14 cellular contexts compared by ENCODE assay signal in the genomic region with DNA sequence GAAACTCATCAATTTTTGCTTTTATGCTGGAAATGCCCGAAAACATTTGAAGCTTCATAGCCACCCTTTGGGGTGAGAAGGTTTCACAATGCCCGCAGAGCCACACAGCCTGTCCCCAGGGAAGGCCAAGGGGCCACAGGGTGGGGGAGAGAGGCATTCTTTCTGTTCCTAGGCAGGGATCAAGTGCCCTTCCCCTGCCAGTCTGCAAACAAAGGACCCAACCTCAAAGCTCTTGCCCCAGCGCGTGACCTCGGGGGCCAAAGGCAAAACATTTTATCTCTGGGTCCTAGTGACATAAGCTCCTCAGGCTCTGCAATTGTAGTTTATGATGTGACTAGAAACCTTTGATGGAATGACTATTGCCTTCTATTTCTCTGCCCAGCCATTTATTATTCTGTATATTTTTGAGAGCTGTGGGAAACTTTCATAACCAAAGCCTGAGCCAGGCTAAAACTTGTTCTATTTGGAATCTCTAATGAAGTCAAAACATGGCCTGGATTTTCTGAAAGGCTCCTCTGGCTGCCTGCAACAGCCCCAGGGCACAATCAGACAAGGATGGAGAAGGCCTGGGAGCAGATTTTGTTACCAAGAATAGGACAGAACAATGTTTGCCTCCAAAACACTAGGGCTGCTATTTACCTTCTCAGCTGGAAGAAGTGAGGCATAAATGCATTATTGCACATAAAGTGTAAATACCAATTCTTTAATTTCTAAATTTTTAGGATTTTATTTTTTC.
DNase-seq lines count a peak whose midpoint lies in the region; ATAC-seq and TF ChIP-seq lines count a peak whose summit lies in the region.
"Had no signal": no experiment of that assay in that cellular context is flagged by ENCODE, and none has a peak within 500 bp of the region (broad histone marks: within the 10 kb centered on the region; RNA-seq: fewer than 3 reads in every experiment).

No MANE protein-coding gene starts in this region.

- DNase-seq in M059J (ENCODE audit: low read depth) (peak; percentile 14), cerebellar cortex (ENCODE audit: low spot score) (peak; percentile 5), lung (ENCODE audit: low spot score) (peak; percentile 32), cerebellar nuclear complex (lab: John Stamatoyannopoulos, UW) (no peak), NCI-H2107 treated with DMSO at 0.1 percent for 48 hours (lab: John Stamatoyannopoulos, UW; ENCODE audit: unreplicated experiment) (no peak), NCI-H82 treated with DMSO at 0.1 percent for 48 hours (lab: John Stamatoyannopoulos, UW; ENCODE audit: unreplicated experiment) (no peak)
- DNase-seq: activated CD4-positive, alpha-beta T cell treated with anti-CD3 and anti-CD28 coated beads, Interleukin-2, amount 50 U/mL, for 48 hours; DMS 273 treated with DMSO at 0.1 percent for 48 hours; lower lobe of right lung; MM.1S had no signal

- H3K27me3 ChIP-seq in lung (ENCODE audit: control insufficient read depth, insufficient read depth), result no peaks in the 10 kb centered on the region
- H3K27me3 ChIP-seq: upper lobe of left lung had no signal

- no peak for ATAC-seq in lung (ENCODE audit: insufficient read depth, low FRiP score)
- no peak for ATAC-seq in HG02678 (IDR thresholded peaks at IDR 0.05; ENCODE audit: unreplicated experiment)
- ATAC-seq: stimulated activated effector memory CD8-positive, alpha-beta T cell treated with anti-CD3 and anti-CD28 coated beads, Interleukin-12 subunit alpha, Interleukin-12 subunit beta, amount 100 ng/mL, for 72 hours had no signal

- no peak for TF ChIP-seq CTCF in C4-2B (conservative IDR thresholded peaks at IDR 0.05)
- no peak for TF ChIP-seq CTCF in lung (IDR thresholded peaks at IDR 0.05; ENCODE audit: control extremely low read depth, extremely low read depth)

- H3K4me3 ChIP-seq in lung, result no peak overlapping the region
- H3K4me3 ChIP-seq: lower lobe of right lung, upper lobe of left lung had no signal

- no peaks in the 10 kb centered on the region for H3K36me3 ChIP-seq in lung (ENCODE audit: control insufficient read depth in 2 of 2, insufficient read depth in 2 of 2, low read length in 2 of 2)
- H3K36me3 ChIP-seq: lower lobe of right lung, upper lobe of left lung had no signal

- no peaks in the 10 kb centered on the region for H3K9me3 ChIP-seq in lung (ENCODE audit: control insufficient read depth in 2 of 2, insufficient read depth in 1 of 2, low read length in 1 of 2)
- H3K9me3 ChIP-seq: lower lobe of right lung, upper lobe of left lung had no signal

- peak overlapping the region; percentile 33 for H3K27ac ChIP-seq in C4-2B
- H3K27ac ChIP-seq in lung (ENCODE audit: low read depth in 1 of 2, low read length in 1 of 2), result no peak overlapping the region
- H3K27ac ChIP-seq: lower lobe of right lung, upper lobe of left lung had no signal

- H3K4me1 ChIP-seq in lung (ENCODE audit: control insufficient read depth in 2 of 2, insufficient read depth in 2 of 2, low read length in 2 of 2), result no peaks in the 10 kb centered on the region
- H3K4me1 ChIP-seq: lower lobe of right lung, upper lobe of left lung had no signal

- 54 to 83% methylated on average over 5 of the region's 5 CpGs for WGBS in lung, 2 donors

Comparison
In these comparisons a context has a peak if more than half of its experiments do, and no peak if none do; other contexts are left out.
1. DNase-seq: peak in M059J (single experiment), cerebellar cortex (single experiment) and lung (single experiment); none in cerebellar nuclear complex (0 of 2), NCI-H2107 treated with DMSO at 0.1 percent for 48 hours (single experiment) and NCI-H82 treated with DMSO at 0.1 percent for 48 hours (single experiment).